In genomic region chr5:59003124-59003523, GRCh38 we compare ENCODE assay signal across 27 cellular contexts.
DNase-seq lines count a peak whose midpoint lies in the region; ATAC-seq, FAIRE-seq and TF ChIP-seq lines count a peak whose summit lies in the region.
"Had no signal": no experiment of that assay in that cellular context is flagged by ENCODE, and none has a peak within 500 bp of the region (broad histone marks: within the 10 kb centered on the region; RNA-seq: fewer than 3 reads in every experiment).

No MANE protein-coding gene starts in this region.

- H3K27ac ChIP-seq in iPS-20b (ENCODE audit: low read length) (no peak overlapping the region), gastrocnemius medialis (peak overlapping the region; percentile 62 to 79 (median 68))
- H3K27ac ChIP-seq: BLaER1, HL-60 had no signal

- H3K4me1 ChIP-seq in iPS-20b (ENCODE audit: insufficient read depth, low read length) = peaks cover 20% of the 10 kb centered on the region
- H3K4me1 ChIP-seq in gastrocnemius medialis = peaks cover 72 to 85% of the 10 kb centered on the region in 2 donors
- H3K4me1 ChIP-seq: BLaER1 had no signal

- FAIRE-seq in D721Med (lab: Jason Lieb, UNC) = peak; percentile 66
- FAIRE-seq: A204.1, GM12892, GM18507, H54, RCC 7860 had no signal

- H3K9me3 ChIP-seq in T-helper 17 cell (ENCODE audit: control insufficient read depth, low read length, poor library complexity, severe bottlenecking) = no peaks in the 10 kb centered on the region
- no peaks in the 10 kb centered on the region for H3K9me3 ChIP-seq in iPS-20b (ENCODE audit: insufficient read depth, low read depth, low read length)
- no peaks in the 10 kb centered on the region for H3K9me3 ChIP-seq in gastrocnemius medialis
- H3K9me3 ChIP-seq: BLaER1 had no signal

- intact Hi-C loops in gastrocnemius medialis (cut with DNase I; ENCODE audit: low total_unique reads) = loop anchor here (10.0 kb wide), 2 partner anchors 78 to 362 kb away; no protein-coding TSS in a partner anchor

- DNase-seq in D721Med (ENCODE audit: insufficient read length, low spot score) = peak; percentile 24
- DNase-seq in T-helper 17 cell = no peak
- no peak for DNase-seq in gastrocnemius medialis
- no peak for DNase-seq in GM10266 (ENCODE audit: extremely low spot score)
- no peak for DNase-seq in NCI-H1436 treated with DMSO at 0.1 percent for 48 hours (lab: John Stamatoyannopoulos, UW)
- no peak for DNase-seq in Kasumi-1 (lab: John Stamatoyannopoulos, UW)
- DNase-seq: CD4-positive, alpha-beta memory T cell; Karpas-422; MM.1S; NCI-H1092; NCI-H146; NCI-H2029 treated with DMSO at 0.1 percent for 48 hours; NCI-H2171; NCI-H446; NCI-H526 treated with DMSO at 0.1 percent for 48 hours; NK-92 treated with Interleukin-12 subunit alpha and Interleukin-12 subunit beta, amount 100 ng/mL, for 24 hours; Right ventricle myocardium superior had no signal

- no peak for TF ChIP-seq POLR2A in gastrocnemius medialis (IDR thresholded peaks at IDR 0.05)

- in situ Hi-C loops in gastrocnemius medialis (cut with MboI; ENCODE audit: low sequenced_read_pairs in 4 of 4) = loop anchor here (10.0 to 25.0 kb wide), 2 partner anchors 108 to 116 kb away; no protein-coding TSS in a partner anchor

- no peak for TF ChIP-seq CTCF in D721Med (IDR thresholded peaks at IDR 0.05; ENCODE audit: insufficient read depth, missing control alignments)
- no peak for TF ChIP-seq CTCF in gastrocnemius medialis (IDR thresholded peaks at IDR 0.05 in 4 of 5, conservative IDR thresholded peaks at IDR 0.05 in 1 of 5)
- TF ChIP-seq CTCF in GM10266 (IDR thresholded peaks at IDR 0.05; ENCODE audit: control insufficient read depth, insufficient read depth, low read depth, missing control alignments) = no peak

- H3K27me3 Mint-ChIP-seq in T-helper 17 cell = no peaks in the 10 kb centered on the region
- H3K27me3 Mint-ChIP-seq: CD4-positive, alpha-beta memory T cell; IgD-negative memory B cell had no signal

- no peak overlapping the region; the same call in 1 of the 2 replicates for H3K4me3 ChIP-seq in iPS-20b (ENCODE audit: low read length)
- H3K4me3 ChIP-seq in gastrocnemius medialis = no peak overlapping the region
- H3K4me3 ChIP-seq: BLaER1 had no signal

- H3K4me3 Mint-ChIP-seq in T-helper 17 cell = peak overlapping the region; percentile 81
- H3K4me3 Mint-ChIP-seq: IgD-negative memory B cell had no signal

- H3K27me3 ChIP-seq in iPS-20b (ENCODE audit: insufficient read depth, low read length) (no peaks in the 10 kb centered on the region), gastrocnemius medialis (no peaks in the 10 kb centered on the region)
- H3K27me3 ChIP-seq: BLaER1 had no signal

- no peak for ATAC-seq in T-helper 17 cell
- ATAC-seq in gastrocnemius medialis = peak in 1 of 2 donors; percentile 18
- ATAC-seq in HG03159 (IDR thresholded peaks at IDR 0.05; ENCODE audit: unreplicated experiment) = no peak

- peaks cover 8% of the 10 kb centered on the region for H3K36me3 Mint-ChIP-seq in T-helper 17 cell (ENCODE audit: low read depth)
- H3K36me3 Mint-ChIP-seq: IgD-negative memory B cell had no signal

- H3K36me3 ChIP-seq in iPS-20b (ENCODE audit: insufficient read depth, low read depth, low read length) = no peaks in the 10 kb centered on the region
- H3K36me3 ChIP-seq in gastrocnemius medialis = no peaks in the 10 kb centered on the region
- H3K36me3 ChIP-seq: BLaER1 had no signal

- peak overlapping the region; percentile 70 for H3K27ac Mint-ChIP-seq in T-helper 17 cell
- H3K27ac Mint-ChIP-seq: IgD-negative memory B cell had no signal

- peaks cover 59% of the 10 kb centered on the region for H3K4me1 Mint-ChIP-seq in T-helper 17 cell

- H3K9ac ChIP-seq in iPS-20b (ENCODE audit: low read depth, low read length) = peak overlapping the region; percentile 48; the same call in 1 of the 2 replicates
- H3K9ac ChIP-seq: BLaER1 had no signal
